18 cellular contexts compared by ENCODE assay signal in the genomic region with DNA sequence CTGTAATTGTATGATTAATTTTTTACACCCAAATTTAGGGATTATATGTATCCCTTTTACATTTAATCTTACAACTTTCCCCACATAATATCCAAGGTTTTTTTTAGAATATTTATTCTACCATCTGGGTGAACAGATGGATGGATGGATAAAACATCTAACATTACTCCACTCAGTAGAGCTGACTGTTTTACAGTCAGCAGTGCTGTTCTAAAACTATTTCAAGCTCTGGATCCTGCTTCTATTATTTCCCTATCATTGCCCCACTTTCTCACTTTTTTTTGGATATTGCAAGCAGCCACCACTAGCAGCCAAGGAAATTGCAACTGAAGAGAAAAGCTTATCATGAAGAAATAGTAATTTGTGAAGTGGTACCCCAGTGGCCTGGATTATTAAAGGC.
DNase-seq lines count a peak whose midpoint lies in the region; ATAC-seq, FAIRE-seq and TF ChIP-seq lines count a peak whose summit lies in the region.
"Had no signal": no experiment of that assay in that cellular context is flagged by ENCODE, and none has a peak within 500 bp of the region (broad histone marks: within the 10 kb centered on the region; RNA-seq: fewer than 3 reads in every experiment).

No MANE protein-coding gene starts in this region.

- intact Hi-C loops in kidney (cut with DNase I), result no loop called here

- no peak overlapping the region for H3K4me3 ChIP-seq in neural progenitor cell
- no peak overlapping the region for H3K4me3 ChIP-seq in kidney (ENCODE audit: low read length in 2 of 2)
- H3K4me3 ChIP-seq: A549 had no signal

- no peak overlapping the region for H3K27ac ChIP-seq in neural progenitor cell
- H3K27ac ChIP-seq in temporal lobe (ENCODE audit: low read depth, low read length), result peak overlapping the region; percentile 25
- H3K27ac ChIP-seq in kidney (ENCODE audit: low read depth in 2 of 2, low read length in 2 of 2), result no peak overlapping the region
- H3K27ac ChIP-seq: A549 had no signal

- FAIRE-seq in kidney (lab: Jason Lieb, UNC), result no peak
- FAIRE-seq: A549, D721Med, HepG2, HTR-8/SVneo had no signal

- H3K4me1 ChIP-seq in neural progenitor cell (no peaks in the 10 kb centered on the region), kidney (ENCODE audit: control insufficient read depth in 1 of 2, insufficient read depth in 1 of 2, low read depth in 1 of 2, low read length in 2 of 2) (no peaks in the 10 kb centered on the region)
- H3K4me1 ChIP-seq: A549 had no signal

- no peaks in the 10 kb centered on the region for H3K36me3 ChIP-seq in neural progenitor cell
- H3K36me3 ChIP-seq in kidney (ENCODE audit: control insufficient read depth in 1 of 2, insufficient read depth in 2 of 2, low read length in 2 of 2), result no peaks in the 10 kb centered on the region

- no peak overlapping the region for H3K27ac Mint-ChIP-seq in neural progenitor cell
- H3K27ac Mint-ChIP-seq: CD14-positive monocyte; CD8-positive, alpha-beta T cell; H9 had no signal

- H3K4me3 Mint-ChIP-seq in neural progenitor cell, result no peak overlapping the region
- H3K4me3 Mint-ChIP-seq: CD14-positive monocyte; CD8-positive, alpha-beta T cell; H9 had no signal

- H3F3A ChIP-seq in neural progenitor cell (ENCODE audit: low read depth), result no peaks in the 10 kb centered on the region

- H3K9ac ChIP-seq in neural progenitor cell (no peak overlapping the region), kidney (ENCODE audit: low read length in 2 of 2) (no peak overlapping the region)

- TF ChIP-seq CTCF in neural progenitor cell (IDR thresholded peaks at IDR 0.05), result no peak
- no peak for TF ChIP-seq CTCF in kidney (IDR thresholded peaks at IDR 0.05; ENCODE audit: borderline replicate concordance, extremely low read depth, insufficient read depth)

- H3K27me3 ChIP-seq in neural progenitor cell, result no peaks in the 10 kb centered on the region

- peaks cover 5% of the 10 kb centered on the region for H3K4me1 Mint-ChIP-seq in neural progenitor cell
- H3K4me1 Mint-ChIP-seq: CD14-positive monocyte, H9 had no signal

- H4K20me1 ChIP-seq in neural progenitor cell (ENCODE audit: low read depth), result no peaks in the 10 kb centered on the region

- no peaks in the 10 kb centered on the region for H3K9me3 Mint-ChIP-seq in neural progenitor cell
- H3K9me3 Mint-ChIP-seq: H9 had no signal

- H3K27me3 Mint-ChIP-seq in neural progenitor cell (ENCODE audit: insufficient read depth, low read depth), result no peaks in the 10 kb centered on the region

- ATAC-seq in GM19023 (IDR thresholded peaks at IDR 0.05; ENCODE audit: unreplicated experiment), result no peak
- no peak for ATAC-seq in GM19455 (IDR thresholded peaks at IDR 0.05; ENCODE audit: unreplicated experiment)
- ATAC-seq: A549; CD8-positive, alpha-beta T cell; HepG2 had no signal

- H2AFZ ChIP-seq in neural progenitor cell (replicated peaks), result peak overlapping the region; percentile 47

- DNase-seq in NCI-H1694 (lab: John Stamatoyannopoulos, UW), result peak; percentile 44
- DNase-seq in NCI-H524 treated with DMSO at 0.1 percent for 48 hours (lab: John Stamatoyannopoulos, UW), result peak; percentile 88
- no peak for DNase-seq in neural progenitor cell (ENCODE audit: low spot score)
- no peak for DNase-seq in kidney
- DNase-seq: CD8-positive, alpha-beta T cell; COR-L47; DMS53; GF-D8; GOT3; H9 had no signal

- H3K9me3 ChIP-seq in neural progenitor cell (ENCODE audit: low read depth) (no peaks in the 10 kb centered on the region), kidney (ENCODE audit: control insufficient read depth in 1 of 2, low read length in 2 of 2) (no peaks in the 10 kb centered on the region)
- H3K9me3 ChIP-seq: A549 had no signal

- H3K4me2 ChIP-seq in neural progenitor cell, result no peak overlapping the region
- H3K4me2 ChIP-seq: A549 had no signal

- H3K36me3 Mint-ChIP-seq in neural progenitor cell, result no peaks in the 10 kb centered on the region
- H3K36me3 Mint-ChIP-seq: CD14-positive monocyte; CD8-positive, alpha-beta T cell had no signal

- H3K79me2 ChIP-seq in neural progenitor cell (ENCODE audit: low read depth), result no peaks in the 10 kb centered on the region

Comparison
In these comparisons a context has a peak if more than half of its experiments do, and no peak if none do; other contexts are left out.
1. DNase-seq: peak in NCI-H1694 (single experiment) and NCI-H524 treated with DMSO at 0.1 percent for 48 hours (single experiment); none in neural progenitor cell (single experiment) and kidney (single experiment).